Comparison of ENCODE assay signal across 23 cellular contexts in the genomic region with DNA sequence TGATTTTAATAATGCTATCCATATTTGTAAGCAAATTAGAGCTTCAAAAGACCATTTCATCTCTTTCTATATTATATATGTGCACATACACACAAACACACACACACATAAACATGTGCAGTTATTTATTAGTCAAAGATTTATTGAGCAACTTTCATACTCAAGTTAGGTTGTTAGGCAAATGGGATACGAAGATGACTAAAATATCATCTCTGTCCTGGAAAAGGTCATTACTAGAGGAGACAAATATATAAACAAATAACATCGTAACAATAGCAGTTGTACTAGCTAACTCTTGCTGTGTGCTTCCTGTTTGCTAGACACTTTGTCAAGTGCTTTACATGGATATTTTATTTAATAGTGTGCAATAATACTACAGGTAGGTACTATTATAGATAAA.
"Had no signal": no experiment of that assay in that cellular context is flagged by ENCODE, and none has a peak within 500 bp of the region (broad histone marks: within the 10 kb centered on the region; RNA-seq: fewer than 3 reads in every experiment).

No MANE protein-coding gene starts in this region.

- H3K4me1 Mint-ChIP-seq: activated CD4-positive, alpha-beta T cell treated with anti-CD3 and anti-CD28 coated beads, Interleukin-2, amount 10 ng/mL, durations not matched to agents 7 days and 5 days; activated T-helper 17 cell treated with anti-CD3 and anti-CD28 coated beads, Interleukin-2, amount 50 U/mL, for 72 hours; T-helper 17 cell had no signal

- H3K9me3 Mint-ChIP-seq: activated CD4-positive, alpha-beta memory T cell treated with anti-CD3 and anti-CD28 coated beads for 36 hours; activated CD4-positive, alpha-beta T cell treated with anti-CD3 and anti-CD28 coated beads, Interleukin-2, amount 10 ng/mL, durations not matched to agents 7 days and 5 days; activated naive CD4-positive, alpha-beta T cell treated with anti-CD3 and anti-CD28 coated beads for 36 hours; activated T-cell treated with anti-CD3 and anti-CD28 coated beads, Interleukin-2, amount 50 U/mL, for 4 hours; activated T-helper 17 cell treated with anti-CD3 and anti-CD28 coated beads, Interleukin-2, amount 50 U/mL, for 72 hours had no signal

- H3K27ac ChIP-seq: VCaP had no signal

- DNase-seq: activated CD4-positive, alpha-beta memory T cell treated with anti-CD3 and anti-CD28 coated beads for 36 hours; activated CD4-positive, alpha-beta T cell treated with anti-CD3 and anti-CD28 coated beads, Interleukin-2, amount 10 ng/mL, durations not matched to agents 7 days and 5 days; activated CD4-positive, CD25-positive, alpha-beta regulatory T cell; activated CD8-positive, alpha-beta memory T cell treated with anti-CD3 and anti-CD28 coated beads for 24 hours; activated gamma-delta T cell; activated naive CD4-positive, alpha-beta T cell treated with anti-CD3 and anti-CD28 coated beads for 36 hours; activated T-cell treated with anti-CD3 and anti-CD28 coated beads, Interleukin-2, amount 50 U/mL, for 4 hours; anterior cingulate cortex; caudate nucleus; Kasumi-1; KBM-7; NCI-H1092; NCI-H1417; NCI-H1930; NCI-H2171; NCI-H2227 treated with DMSO at 0.1 percent for 48 hours; NCI-H526 treated with DMSO at 0.1 percent for 48 hours; NCI-H82; SIG-M5; T-helper 17 cell had no signal

- H3K4me3 Mint-ChIP-seq: activated CD4-positive, alpha-beta memory T cell treated with anti-CD3 and anti-CD28 coated beads for 36 hours; activated CD4-positive, alpha-beta T cell treated with anti-CD3 and anti-CD28 coated beads, Interleukin-2, amount 10 ng/mL, durations not matched to agents 7 days and 5 days; activated naive CD4-positive, alpha-beta T cell treated with anti-CD3 and anti-CD28 coated beads for 36 hours; activated naive CD8-positive, alpha-beta T cell; activated T-cell treated with anti-CD3 and anti-CD28 coated beads, Interleukin-2, amount 50 U/mL, for 4 hours; activated T-helper 17 cell treated with anti-CD3 and anti-CD28 coated beads, Interleukin-2, amount 50 U/mL, for 72 hours; T-helper 17 cell had no signal

- H3K27ac Mint-ChIP-seq: activated CD4-positive, alpha-beta memory T cell treated with anti-CD3 and anti-CD28 coated beads for 36 hours; activated CD4-positive, alpha-beta T cell treated with anti-CD3 and anti-CD28 coated beads, Interleukin-2, amount 10 ng/mL, durations not matched to agents 7 days and 5 days; activated naive CD4-positive, alpha-beta T cell treated with anti-CD3 and anti-CD28 coated beads for 36 hours; activated naive CD8-positive, alpha-beta T cell; activated T-helper 17 cell treated with anti-CD3 and anti-CD28 coated beads, Interleukin-2, amount 50 U/mL, for 72 hours; T-helper 17 cell had no signal

- H3K36me3 Mint-ChIP-seq: activated CD4-positive, alpha-beta memory T cell treated with anti-CD3 and anti-CD28 coated beads for 36 hours; activated naive CD8-positive, alpha-beta T cell had no signal
